Comparison of ENCODE assay signal across 8 cellular contexts in genomic region chr1:119139393-119139792, GRCh38. TPM values are rescaled to one million over a fixed set of nuclear protein-coding genes. Genes with fewer than 3 reads are reported as not detected.
DNase-seq lines count a peak whose midpoint lies in the region; ATAC-seq, FAIRE-seq and TF ChIP-seq lines count a peak whose summit lies in the region.

No MANE protein-coding gene starts in this region.

- TF ChIP-seq CTCF in bronchial epithelial cell (IDR thresholded peaks at IDR 0.05; ENCODE audit: insufficient read depth, low read length, severe bottlenecking) (no peak), neural progenitor cell (IDR thresholded peaks at IDR 0.05) (no peak)

- peak overlapping the region; percentile 85 for H3K4me2 ChIP-seq in neural progenitor cell

- peaks cover 34% of the 10 kb centered on the region for H3K79me2 ChIP-seq in neural progenitor cell (ENCODE audit: low read depth)

- H3K27me3 ChIP-seq in bronchial epithelial cell (ENCODE audit: control insufficient read depth, insufficient read depth, low read length) (no peaks in the 10 kb centered on the region), neural progenitor cell (no peaks in the 10 kb centered on the region)

- H3K27me3 Mint-ChIP-seq in neural progenitor cell (ENCODE audit: insufficient read depth, low read depth) = no peaks in the 10 kb centered on the region

- no peak overlapping the region for H3K4me3 Mint-ChIP-seq in neural progenitor cell

- H4K20me1 ChIP-seq in neural progenitor cell (ENCODE audit: low read depth) = no peaks in the 10 kb centered on the region

- no peak overlapping the region for H3K9ac ChIP-seq in neural progenitor cell

- H3K4me3 ChIP-seq in bronchial epithelial cell (ENCODE audit: low read depth, low read length) = peak overlapping the region; percentile 43
- H3K4me3 ChIP-seq in neural progenitor cell = peak overlapping the region; percentile 55

- H2AFZ ChIP-seq in neural progenitor cell (replicated peaks) = peak overlapping the region; percentile 85

- peaks cover 2% of the 10 kb centered on the region for H3K36me3 Mint-ChIP-seq in neural progenitor cell

- no peaks in the 10 kb centered on the region for H3K9me3 ChIP-seq in neural progenitor cell (ENCODE audit: low read depth)

- no peak for FAIRE-seq in bronchial epithelial cell (lab: Jason Lieb, UNC)

- H3K36me3 ChIP-seq in bronchial epithelial cell (ENCODE audit: control insufficient read depth, insufficient read depth, low read length) = no peaks in the 10 kb centered on the region
- no peaks in the 10 kb centered on the region for H3K36me3 ChIP-seq in neural progenitor cell

- peaks cover 12% of the 10 kb centered on the region for H3K4me1 ChIP-seq in neural progenitor cell

- peaks cover 15% of the 10 kb centered on the region for H3K4me1 Mint-ChIP-seq in neural progenitor cell

- DNase-seq in CD1c-positive myeloid dendritic cell (ENCODE audit: extremely low spot score) = peak; percentile 34
- peak; percentile 58 for DNase-seq in NAMALWA (ENCODE audit: low spot score)
- no peak for DNase-seq in bronchial epithelial cell (ENCODE audit: low read depth)
- no peak for DNase-seq in neural progenitor cell (ENCODE audit: low spot score)
- DNase-seq in NCI-H1417 treated with DMSO at 0.1 percent for 48 hours (lab: John Stamatoyannopoulos, UW) = no peak
- DNase-seq in AML-193 (lab: John Stamatoyannopoulos, UW) = no peak
- no peak for DNase-seq in NCI-H2227 treated with DMSO at 0.1 percent for 48 hours (lab: John Stamatoyannopoulos, UW)

- ATAC-seq in GM18868 (IDR thresholded peaks at IDR 0.05; ENCODE audit: unreplicated experiment) = peak; percentile 18

- H3K27ac Mint-ChIP-seq in neural progenitor cell = no peak overlapping the region

- peaks cover 12% of the 10 kb centered on the region for H3F3A ChIP-seq in neural progenitor cell (ENCODE audit: low read depth)

- no peaks in the 10 kb centered on the region for H3K9me3 Mint-ChIP-seq in neural progenitor cell

- no peak overlapping the region for H3K27ac ChIP-seq in neural progenitor cell

RNA-seq across cellular contexts. Expression of gene WARS2, which starts 1.1 kb away (rescaled TPM):
- total RNA-seq in bronchial epithelial cell (11.9 and 15.3 TPM in 2 replicates), neural progenitor cell (ENCODE audit: low replicate concordance) (13.1 and 13.5 TPM in 2 replicates)

Comparison
In these comparisons a context has a peak if more than half of its experiments do, and no peak if none do; other contexts are left out.
1. DNase-seq: peak in CD1c-positive myeloid dendritic cell (single experiment) and NAMALWA (single experiment); none in bronchial epithelial cell (single experiment), neural progenitor cell (single experiment), NCI-H1417 treated with DMSO at 0.1 percent for 48 hours (single experiment), AML-193 (0 of 2) and NCI-H2227 treated with DMSO at 0.1 percent for 48 hours (single experiment).